ENCODE assay signal across 24 cellular contexts in the genomic region with DNA sequence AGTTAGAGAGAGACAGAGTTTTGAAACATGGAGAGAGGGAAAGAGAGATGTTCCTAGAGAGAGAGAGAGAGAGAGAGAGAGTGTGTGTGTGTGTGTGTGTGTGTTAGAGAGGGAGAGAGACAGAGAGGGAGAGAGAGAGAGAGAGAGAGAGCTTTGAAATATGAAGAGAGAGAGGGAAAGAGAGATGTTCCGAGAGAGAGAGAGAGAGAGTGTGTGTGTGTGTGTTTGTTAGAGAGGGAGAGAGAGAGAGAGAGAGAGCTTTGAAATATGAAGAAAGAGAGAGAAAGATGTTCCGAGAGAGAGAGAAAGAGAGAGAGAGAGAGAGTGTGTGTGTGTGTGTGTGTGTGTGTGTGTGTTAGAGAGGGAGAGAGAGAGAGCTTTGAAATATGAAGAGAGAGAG.
DNase-seq lines count a peak whose midpoint lies in the region; ATAC-seq and TF ChIP-seq lines count a peak whose summit lies in the region.
"Had no signal": no experiment of that assay in that cellular context is flagged by ENCODE, and none has a peak within 500 bp of the region (broad histone marks: within the 10 kb centered on the region; RNA-seq: fewer than 3 reads in every experiment).

No MANE protein-coding gene starts in this region.

- DNase-seq in AG04450 (ENCODE audit: low read depth, low spot score) (no peak), PC-3 (no peak), mesothelial cell of epicardium (ENCODE audit: low spot score in 2 of 2, unreplicated experiment in 2 of 2) (no peak), NOMO-1 treated with dmso at 0.1 percent for 144 hours (lab: John Stamatoyannopoulos, UW; ENCODE audit: unreplicated experiment) (no peak), stomach (no peak)
- no peak for DNase-seq in activated CD8-positive, alpha-beta memory T cell treated with anti-CD3 and anti-CD28 coated beads, Interleukin-2, amount 50 U/mL, for 48 hours
- DNase-seq: activated B cell treated with CpG ODN at 0.5 μM for 24 hours; activated CD4-positive, alpha-beta memory T cell treated with anti-CD3 and anti-CD28 coated beads, Interleukin-2, amount 10 ng/mL, durations not matched to agents 7 days and 5 days; activated T-cell treated with anti-CD3 and anti-CD28 coated beads, Interleukin-2, amount 50 U/mL, for 4 hours; hippocampal formation; midbrain; NCI-H2029; NCI-H510A; retina; SJCRH30; stimulated activated naive CD4-positive, alpha-beta T cell; upper lobe of left lung had no signal

- TF ChIP-seq POLR2A in stomach (IDR thresholded peaks at IDR 0.05), result no peak

- BruUV-seq in PC-3 (replicated peaks; lab: Mats Ljungman, UMichigan), result no TSS peak

- no peak overlapping the region for H2AFZ ChIP-seq in PC-3 (ENCODE audit: low read length)

- no peaks in the 10 kb centered on the region for H3K36me3 ChIP-seq in PC-3 (ENCODE audit: low read depth, low read length)
- H3K36me3 ChIP-seq in stomach, result no peaks in the 10 kb centered on the region
- H3K36me3 ChIP-seq: cardiac muscle cell, esophagus muscularis mucosa, SJCRH30, upper lobe of left lung had no signal

- no peaks in the 10 kb centered on the region for H3K36me3 Mint-ChIP-seq in dendritic cell treated with granulocyte-macrophage colony-stimulating factor and Interleukin-4, amounts not matched to agents 40 ng/mL and 50 ng/mL, for 4 days (ENCODE audit: low read depth)
- no peaks in the 10 kb centered on the region for H3K36me3 Mint-ChIP-seq in mesothelial cell of epicardium
- H3K36me3 Mint-ChIP-seq: activated naive CD4-positive, alpha-beta T cell treated with anti-CD3 and anti-CD28 coated beads, Interleukin-2, amount 50 U/mL, for 72 hours had no signal

- H4K20me1 ChIP-seq in PC-3 (ENCODE audit: low read length), result no peaks in the 10 kb centered on the region

- peak overlapping the region; percentile 65 for H3K4me2 ChIP-seq in PC-3 (ENCODE audit: low read length)

- TF ChIP-seq EP300 in stomach (IDR thresholded peaks at IDR 0.05), result no peak

- peaks cover 78% of the 10 kb centered on the region for H3K4me1 ChIP-seq in PC-3 (ENCODE audit: insufficient read depth, low read length)
- peaks cover 0 to 16% (median 6%) of the 10 kb centered on the region in 4 donors for H3K4me1 ChIP-seq in stomach

- H3K4me3 ChIP-seq in AG04450 (ENCODE audit: low read depth, low read length) (no peak overlapping the region), PC-3 (ENCODE audit: low read length) (no peak overlapping the region), stomach (no peak overlapping the region)
- H3K4me3 ChIP-seq: cardiac muscle cell, esophagus muscularis mucosa, SJCRH30, upper lobe of left lung had no signal

- H3K27ac ChIP-seq in AG04450 (ENCODE audit: low read depth, low read length) (peak overlapping the region; percentile 91), PC-3 (ENCODE audit: low read length) (peak overlapping the region; percentile 82), stomach (no peak overlapping the region)
- H3K27ac ChIP-seq: cardiac muscle cell, HL-60, SJCRH30 had no signal

- intact Hi-C loops in PC-3 (cut with micrococcal nuclease), result no loop called here
- intact Hi-C loops in dendritic cell treated with granulocyte-macrophage colony-stimulating factor and Interleukin-4, amounts not matched to agents 40 ng/mL and 50 ng/mL, for 4 days (cut with micrococcal nuclease), result no loop called here
- intact Hi-C loops in stomach (cut with DNase I; ENCODE audit: low total_unique reads), result no loop called here

- H3K27me3 ChIP-seq in AG04450 (ENCODE audit: control insufficient read depth, insufficient read depth, low read length) (no peaks in the 10 kb centered on the region), PC-3 (ENCODE audit: low read length) (no peaks in the 10 kb centered on the region), stomach (no peaks in the 10 kb centered on the region)
- H3K27me3 ChIP-seq: cardiac muscle cell, esophagus muscularis mucosa, SJCRH30, upper lobe of left lung had no signal

- 73 to 85% (median 81%) methylated on average over 2 of the region's 2 CpGs for WGBS in stomach, 5 donors

- H3K9me3 ChIP-seq in AG04450 (ENCODE audit: control insufficient read depth, insufficient read depth, low read length) (no peaks in the 10 kb centered on the region), PC-3 (ENCODE audit: low read length) (no peaks in the 10 kb centered on the region), stomach (no peaks in the 10 kb centered on the region)
- H3K9me3 ChIP-seq: esophagus muscularis mucosa, SJCRH30, upper lobe of left lung had no signal

- peaks cover 17% of the 10 kb centered on the region for H3K4me1 Mint-ChIP-seq in dendritic cell treated with granulocyte-macrophage colony-stimulating factor and Interleukin-4, amounts not matched to agents 40 ng/mL and 50 ng/mL, for 4 days (ENCODE audit: low read depth)
- peaks cover 68% of the 10 kb centered on the region for H3K4me1 Mint-ChIP-seq in mesothelial cell of epicardium
- H3K4me1 Mint-ChIP-seq: activated B cell treated with CpG ODN at 0.5 μM for 24 hours; activated CD4-positive, alpha-beta memory T cell treated with anti-CD3 and anti-CD28 coated beads, Interleukin-2, amount 10 ng/mL, durations not matched to agents 7 days and 5 days had no signal

- no peak for ATAC-seq in PC-3
- no peak for ATAC-seq in HG02981 (IDR thresholded peaks at IDR 0.05; ENCODE audit: unreplicated experiment)
- ATAC-seq: activated T-cell treated with anti-CD3 and anti-CD28 coated beads, Interleukin-2, amount 50 U/mL, for 4 hours had no signal

- 0 out of 2 replicates have a peak overlapping the region, but pooled peaks have one; percentile 0 for H3K9ac ChIP-seq in PC-3 (ENCODE audit: low read length)

- H3K27me3 Mint-ChIP-seq in dendritic cell treated with granulocyte-macrophage colony-stimulating factor and Interleukin-4, amounts not matched to agents 40 ng/mL and 50 ng/mL, for 4 days, result peaks cover 23% of the 10 kb centered on the region
- H3K27me3 Mint-ChIP-seq in mesothelial cell of epicardium (ENCODE audit: low read depth), result no peaks in the 10 kb centered on the region

- peaks cover 27% of the 10 kb centered on the region for H3F3A ChIP-seq in PC-3 (ENCODE audit: low read length, unreplicated experiment)

- no peak overlapping the region for H3K4me3 Mint-ChIP-seq in dendritic cell treated with granulocyte-macrophage colony-stimulating factor and Interleukin-4, amounts not matched to agents 40 ng/mL and 50 ng/mL, for 4 days
- no peak overlapping the region for H3K4me3 Mint-ChIP-seq in mesothelial cell of epicardium
- H3K4me3 Mint-ChIP-seq: activated B cell treated with CpG ODN at 0.5 μM for 24 hours; activated CD4-positive, alpha-beta memory T cell treated with anti-CD3 and anti-CD28 coated beads, Interleukin-2, amount 10 ng/mL, durations not matched to agents 7 days and 5 days; activated T-cell treated with anti-CD3 and anti-CD28 coated beads, Interleukin-2, amount 50 U/mL, for 4 hours; neural crest cell had no signal

- peaks cover 73% of the 10 kb centered on the region for H3K79me2 ChIP-seq in PC-3 (ENCODE audit: low read length)

- CTCF ChIA-PET in AG04450 (lab: Charles Lee) (interaction anchor here (1.0 to 1.5 kb wide), 5 partner anchors 12 to 341 kb away, joined by 4 to 6 read pairs (median 4); no protein-coding TSS in a partner anchor), PC-3 (lab: Charles Lee) (interaction anchor here (1.3 to 2.4 kb wide), 2 partner anchors 332 to 338 kb away, joined by 3 to 7 read pairs; no protein-coding TSS in a partner anchor)

- H3K9me2 ChIP-seq in PC-3 (replicated peaks; ENCODE audit: low read length), result no peaks in the 10 kb centered on the region

- POLR2A ChIA-PET in AG04450 (lab: Yijun Ruan, JAX) (interaction anchor here (0.6 to 2.6 kb wide), 7 partner anchors 11 to 1125 kb away, joined by 3 to 17 read pairs (median 7); no protein-coding TSS in a partner anchor), PC-3 (lab: Charles Lee; ENCODE audit: unreplicated experiment) (interaction anchor here (0.5 to 0.6 kb wide), 3 partner anchors 21 to 113 kb away, joined by 4 to 5 read pairs (median 4); no protein-coding TSS in a partner anchor)

- H3K27ac Mint-ChIP-seq in dendritic cell treated with granulocyte-macrophage colony-stimulating factor and Interleukin-4, amounts not matched to agents 40 ng/mL and 50 ng/mL, for 4 days, result peak overlapping the region; percentile 2
- peak overlapping the region; percentile 18 for H3K27ac Mint-ChIP-seq in mesothelial cell of epicardium
- H3K27ac Mint-ChIP-seq: activated B cell treated with CpG ODN at 0.5 μM for 24 hours; activated CD4-positive, alpha-beta memory T cell treated with anti-CD3 and anti-CD28 coated beads, Interleukin-2, amount 10 ng/mL, durations not matched to agents 7 days and 5 days; activated naive CD4-positive, alpha-beta T cell treated with anti-CD3 and anti-CD28 coated beads, Interleukin-2, amount 50 U/mL, for 72 hours had no signal

- TF ChIP-seq CTCF in AG04450 (IDR thresholded peaks at IDR 0.05; ENCODE audit: low read depth, low read length), result no peak
- no peak for TF ChIP-seq CTCF in PC-3 (conservative IDR thresholded peaks at IDR 0.05; ENCODE audit: low read depth, low read length)
- no peak for TF ChIP-seq CTCF in mesothelial cell of epicardium (IDR thresholded peaks at IDR 0.05; ENCODE audit: unreplicated experiment)
- no peak for TF ChIP-seq CTCF in stomach (IDR thresholded peaks at IDR 0.05)

- no peaks in the 10 kb centered on the region for H3K9me3 Mint-ChIP-seq in dendritic cell treated with granulocyte-macrophage colony-stimulating factor and Interleukin-4, amounts not matched to agents 40 ng/mL and 50 ng/mL, for 4 days
- no peaks in the 10 kb centered on the region for H3K9me3 Mint-ChIP-seq in mesothelial cell of epicardium
- H3K9me3 Mint-ChIP-seq: activated B cell treated with CpG ODN at 0.5 μM for 24 hours; activated CD4-positive, alpha-beta memory T cell treated with anti-CD3 and anti-CD28 coated beads, Interleukin-2, amount 10 ng/mL, durations not matched to agents 7 days and 5 days; activated T-cell treated with anti-CD3 and anti-CD28 coated beads, Interleukin-2, amount 50 U/mL, for 4 hours; neural crest cell had no signal

Comparison
In these comparisons a context has a peak if more than half of its experiments do, and no peak if none do; other contexts are left out.
1. H3K27ac ChIP-seq: peak in AG04450 (single experiment) and PC-3 (single experiment); none in stomach (0 of 5).